ENCODE assay signal across 8 cellular contexts in genomic region chr7:27662490-27663205, GRCh38. TPM values are rescaled to one million over a fixed set of nuclear protein-coding genes. Genes with fewer than 3 reads are reported as not detected.
DNase-seq lines count a peak whose midpoint lies in the region; ATAC-seq and TF ChIP-seq lines count a peak whose summit lies in the region.

TSS of gene HIBADH (minus strand) at chr7:27662883. CDS start at chr7:27662788, 95 bp downstream.

- H3K36me3 ChIP-seq in GM06990 (ENCODE audit: control insufficient read depth, insufficient read depth, low read length) (no peaks in the 10 kb centered on the region), SK-N-SH (replicated peaks in 1 of 2; ENCODE audit: control insufficient read depth in 1 of 2, insufficient read depth in 2 of 2, low read length in 1 of 2) (peaks cover 13 to 15% of the 10 kb centered on the region in 2 experiments), gastroesophageal sphincter (no peaks in the 10 kb centered on the region), neutrophil (no peaks in the 10 kb centered on the region)

- peak; percentile 90 for TF ChIP-seq POLR2A in gastroesophageal sphincter (IDR thresholded peaks at IDR 0.05)

- H3K4me3 ChIP-seq in GM06990 (replicated peaks; ENCODE audit: low read depth, low read length) (peak within 1 kb of the TSS; percentile 80), SK-N-SH (ENCODE audit: low read depth in 2 of 2, low read length in 1 of 2) (peak within 1 kb of the TSS; percentile 81 to 100), gastroesophageal sphincter (peak within 1 kb of the TSS; percentile 58 to 88), neutrophil (ENCODE audit: low read depth in 1 of 2, low read length in 1 of 2) (peak within 1 kb of the TSS; percentile 81 to 88)

- H3K27ac ChIP-seq in SK-N-SH (ENCODE audit: low read depth in 2 of 2, low read length in 1 of 2) (peak within 1 kb of the TSS; percentile 80 to 88), gastroesophageal sphincter (peak within 1 kb of the TSS; percentile 79 to 94 (median 92)), neutrophil (peak within 1 kb of the TSS; percentile 79), substantia nigra (ENCODE audit: low read depth, low read length, poor library complexity, severe bottlenecking) (peak within 1 kb of the TSS; percentile 88)

- TF ChIP-seq EP300 in SK-N-SH (IDR thresholded peaks at IDR 0.05; ENCODE audit: borderline replicate concordance in 1 of 2, low read depth in 1 of 2, low read length in 1 of 2), result 0 out of 4 replicates have a peak, but pooled peaks of 1 of the 2 experiments have one; percentile 12
- no peak for TF ChIP-seq EP300 in gastroesophageal sphincter (IDR thresholded peaks at IDR 0.05)

- no peaks in the 10 kb centered on the region for H3K9me3 ChIP-seq in SK-N-SH
- H3K9me3 ChIP-seq in gastroesophageal sphincter, result no peaks in the 10 kb centered on the region
- no peaks in the 10 kb centered on the region for H3K9me3 ChIP-seq in neutrophil

- H3K9me2 ChIP-seq in SK-N-SH, result no peaks in the 10 kb centered on the region

- ATAC-seq in HG02571 (IDR thresholded peaks at IDR 0.05; ENCODE audit: unreplicated experiment), result peak; percentile 99
- peak; percentile 100 for ATAC-seq in gastroesophageal sphincter

- H3K27me3 ChIP-seq in GM06990 (replicated peaks; ENCODE audit: control insufficient read depth, insufficient read depth, low read length) (no peaks in the 10 kb centered on the region; the same call in 1 of the 2 replicates), SK-N-SH (ENCODE audit: insufficient read depth) (no peaks in the 10 kb centered on the region), gastroesophageal sphincter (no peaks in the 10 kb centered on the region), neutrophil (no peaks in the 10 kb centered on the region)

- H3K4me1 ChIP-seq in SK-N-SH (ENCODE audit: control insufficient read depth in 1 of 2, insufficient read depth in 2 of 2, low read depth in 1 of 2, low read length in 1 of 2) (peaks cover 6 to 10% of the 10 kb centered on the region in 2 experiments; a peak in 2 of 4 replicates), gastroesophageal sphincter (peaks cover 0 to 27% (median 0%) of the 10 kb centered on the region in 3 donors), neutrophil (ENCODE audit: control insufficient read depth in 1 of 2, insufficient read depth in 1 of 2, low read depth in 1 of 2, low read length in 1 of 2) (peaks cover 11 to 13% of the 10 kb centered on the region in 2 experiments)

- POLR2A ChIA-PET in SK-N-SH (lab: Yijun Ruan, JAX), result interaction anchor here (0.6 to 2.3 kb wide), 5 partner anchors 46 to 112 kb away, joined by 3 to 6 read pairs (median 3); partner anchors contain the start of gene TAX1BP1

- under 1% methylated on average over 23 of the region's 67 CpGs for WGBS in SK-N-SH (ENCODE audit: low lambda C conversion rate)
- 0% methylated on average over 32 of the region's 67 CpGs; no CpG with 5 or more reads in 1 of the 2 donors for WGBS in gastroesophageal sphincter (ENCODE audit: low coverage in 1 of 2), 2 donors

- no peak for TF ChIP-seq CTCF in GM06990 (IDR thresholded peaks at IDR 0.05; ENCODE audit: insufficient read depth, low read length, poor library complexity, severe bottlenecking)
- peak; percentile 31; the same call in 1 of the 2 replicates for TF ChIP-seq CTCF in SK-N-SH (IDR thresholded peaks at IDR 0.05)
- peak in 2 of 4 experiments; percentile 49 to 56 for TF ChIP-seq CTCF in gastroesophageal sphincter (IDR thresholded peaks at IDR 0.05)
- peak; percentile 79 for TF ChIP-seq CTCF in neutrophil (IDR thresholded peaks at IDR 0.05)

- CTCF ChIA-PET in SK-N-SH (lab: Yijun Ruan, JAX), result interaction anchor here (0.6 to 2.8 kb wide), 13 partner anchors 11 to 501 kb away, joined by 3 to 12 read pairs (median 4); partner anchors contain the start of gene TAX1BP1

- H3K9ac ChIP-seq in SK-N-SH, result peak within 1 kb of the TSS; percentile 96

- H4K20me1 ChIP-seq in SK-N-SH (ENCODE audit: insufficient read depth), result no peaks in the 10 kb centered on the region

- H2AFZ ChIP-seq in SK-N-SH (ENCODE audit: low read depth), result peak within 1 kb of the TSS; percentile 96

- peaks cover 37% of the 10 kb centered on the region for H3K79me2 ChIP-seq in SK-N-SH (ENCODE audit: insufficient read depth)

- H3F3A ChIP-seq in SK-N-SH (replicated peaks; ENCODE audit: insufficient read depth), result no peaks in the 10 kb centered on the region

- DNase-seq in GM06990 (ENCODE audit: extremely low read depth, insufficient read length) (peak; percentile 96), NCI-H1048 (lab: John Stamatoyannopoulos, UW) (peak; percentile 97), SK-N-SH (peak; percentile 98), substantia nigra (lab: John Stamatoyannopoulos, UW) (peak; percentile 69 to 99 (median 97))
- DNase-seq in activated naive CD4-positive, alpha-beta T cell treated with anti-CD3 and anti-CD28 coated beads, Interleukin-2, amount 50 U/mL, for 16 hours, result peak; percentile 96

- no peak; the same call in 1 of the 2 replicates for TF ChIP-seq RAD21 in SK-N-SH (IDR thresholded peaks at IDR 0.05; ENCODE audit: low read length)

- H3K4me2 ChIP-seq in SK-N-SH, result peak within 1 kb of the TSS; percentile 83

TF ChIP-seq in SK-N-SH, 30 proteins besides CTCF, POLR2A, EP300 and RAD21 (continues in another document):
- TF ChIP-seq FOXM1 (IDR thresholded peaks at IDR 0.05; ENCODE audit: low read depth) (no peak; the same call in 1 of the 2 replicates), MEF2A (IDR thresholded peaks at IDR 0.05; ENCODE audit: borderline replicate concordance, low read depth) (peak; percentile 12; the same call in 1 of the 2 replicates), ZBTB33 (IDR thresholded peaks at IDR 0.05; ENCODE audit: borderline replicate concordance, low read depth) (peak; percentile 93), TEAD4 (IDR thresholded peaks at IDR 0.05; ENCODE audit: borderline replicate concordance, insufficient read depth) (0 out of 2 replicates have a peak, but pooled peaks have one; percentile 58), POLR2AphosphoS5 (IDR thresholded peaks at IDR 0.05; ENCODE audit: low read depth, low read length) (peak; percentile 83), RCOR1 (IDR thresholded peaks at IDR 0.05; ENCODE audit: low read length) (peak; percentile 73; the same call in 1 of the 2 replicates), NRF1 (IDR thresholded peaks at IDR 0.05; ENCODE audit: low read depth, low read length) (peak; percentile 82), FOSL2 (IDR thresholded peaks at IDR 0.05; ENCODE audit: borderline replicate concordance, low read depth) (0 out of 2 replicates have a peak, but pooled peaks have one; percentile 16), GATA2 (CRISPR knock-in tag; IDR thresholded peaks at IDR 0.05) (no peak), SIN3A (IDR thresholded peaks at IDR 0.05; ENCODE audit: borderline replicate concordance, low read depth, low read length) (peak; percentile 88), JUND (IDR thresholded peaks at IDR 0.05) (no peak), USF1 (IDR thresholded peaks at IDR 0.05; ENCODE audit: borderline replicate concordance, low read depth) (no peak; the same call in 1 of the 2 replicates), TCF12 (IDR thresholded peaks at IDR 0.05) (peak; percentile 50; the same call in 1 of the 2 replicates)

RNA-seq across cellular contexts. Expression of gene HIBADH, which starts in this region (rescaled TPM):
- polyA plus RNA-seq in SK-N-SH (2012; rRNA removed), result 71.8 and 84.6 TPM in 2 replicates
- 101 and 119 TPM in 2 replicates for polyA plus RNA-seq in SK-N-SH (2012; cell fraction: cytosol; rRNA removed)
- polyA plus RNA-seq in SK-N-SH (2012; cell fraction: nucleus; rRNA removed), result 20.9 and 36.2 TPM in 2 replicates
- total RNA-seq in gastroesophageal sphincter, result 10 to 100 TPM; 49.3 to 70.9 (median 58.9) TPM

Comparison
In these comparisons a context has a peak if more than half of its experiments do, and no peak if none do; other contexts are left out.
1. Peak in every context shown above with its lines: DNase-seq, ATAC-seq, H3K4me3 ChIP-seq and H3K27ac ChIP-seq.